ENCODE assay signal across 1 cellular context in genomic region chr17:42484304-42484703, GRCh38.
TF ChIP-seq lines count a peak whose summit lies in the region.

No MANE protein-coding gene starts in this region.

TF ChIP-seq in GM12878, 131 proteins besides CTCF, POLR2A, EP300 and RAD21 (continued from another document and continues in another):
- TF ChIP-seq ZNF592 (IDR thresholded peaks at IDR 0.05) = no peak
- peak; percentile 68; the same call in 1 of the 2 replicates for TF ChIP-seq CREM (IDR thresholded peaks at IDR 0.05; ENCODE audit: low read depth)
- TF ChIP-seq MXI1 (IDR thresholded peaks at IDR 0.05; ENCODE audit: low read depth, low read length) = no peak
- no peak for TF ChIP-seq KLF5 (IDR thresholded peaks at IDR 0.05; ENCODE audit: partially characterized antibody)
- TF ChIP-seq ATF2 (IDR thresholded peaks at IDR 0.05; ENCODE audit: low read length) = no peak
- TF ChIP-seq CREB1 (IDR thresholded peaks at IDR 0.05; ENCODE audit: low read depth) = no peak
- TF ChIP-seq IKZF1 (conservative IDR thresholded peaks at IDR 0.05) = peak; percentile 90
- TF ChIP-seq SIN3A (IDR thresholded peaks at IDR 0.05; ENCODE audit: low read depth, low read length) = no peak
- TF ChIP-seq CEBPZ (IDR thresholded peaks at IDR 0.05; ENCODE audit: low read depth, low read length) = no peak
- no peak for TF ChIP-seq ZNF274 (IDR thresholded peaks at IDR 0.05; ENCODE audit: insufficient read depth, insufficient read length)
- TF ChIP-seq GATAD2B (conservative IDR thresholded peaks at IDR 0.05; ENCODE audit: low read depth) = peak; percentile 80
- TF ChIP-seq HSF1 (IDR thresholded peaks at IDR 0.05; ENCODE audit: low read depth, low read length) = no peak
- no peak for TF ChIP-seq PAX8 (IDR thresholded peaks at IDR 0.05)
- no peak for TF ChIP-seq ELK1 (IDR thresholded peaks at IDR 0.05; ENCODE audit: low read depth, low read length)
- TF ChIP-seq SMAD5 (IDR thresholded peaks at IDR 0.05; ENCODE audit: low read depth) = no peak
- TF ChIP-seq IRF4 (IDR thresholded peaks at IDR 0.05; ENCODE audit: low read depth, low read length) = no peak
- TF ChIP-seq ESRRA (IDR thresholded peaks at IDR 0.05; ENCODE audit: low read length) = no peak
- TF ChIP-seq CBX5 (IDR thresholded peaks at IDR 0.05; ENCODE audit: low read depth) = no peak
- no peak for TF ChIP-seq ZNF622 (IDR thresholded peaks at IDR 0.05)
- no peak for TF ChIP-seq TCF3 (IDR thresholded peaks at IDR 0.05; ENCODE audit: borderline replicate concordance, insufficient read depth, low read depth, low read length)
- TF ChIP-seq ZBTB4 (CRISPR knock-in tag; IDR thresholded peaks at IDR 0.05) = no peak
- peak; percentile 52; the same call in 1 of the 2 replicates for TF ChIP-seq JUNB (IDR thresholded peaks at IDR 0.05)
- peak; percentile 93 for TF ChIP-seq TCF12 (IDR thresholded peaks at IDR 0.05; ENCODE audit: low read depth, low read length)
- TF ChIP-seq BMI1 (IDR thresholded peaks at IDR 0.05; ENCODE audit: borderline replicate concordance) = peak; percentile 71; the same call in 1 of the 2 replicates
- TF ChIP-seq ETV6 (conservative IDR thresholded peaks at IDR 0.05 in 1 of 2, IDR thresholded peaks at IDR 0.05 in 1 of 2; ENCODE audit: borderline replicate concordance in 1 of 2, low read depth in 1 of 2) = no peak; a peak in 1 of 4 replicates
- TF ChIP-seq CHD2 (IDR thresholded peaks at IDR 0.05; ENCODE audit: borderline replicate concordance, low read depth, low read length) = no peak
- TF ChIP-seq ZBTB33 (IDR thresholded peaks at IDR 0.05) = no peak
- TF ChIP-seq RCOR1 (conservative IDR thresholded peaks at IDR 0.05; ENCODE audit: low read depth, low read length) = no peak
- no peak for TF ChIP-seq RFX5 (IDR thresholded peaks at IDR 0.05; ENCODE audit: low read depth, low read length)
- TF ChIP-seq DPF2 (IDR thresholded peaks at IDR 0.05) = peak; percentile 92
- TF ChIP-seq FOXK2 (IDR thresholded peaks at IDR 0.05) = no peak
- no peak for TF ChIP-seq SPI1 (IDR thresholded peaks at IDR 0.05; ENCODE audit: borderline replicate concordance, insufficient read depth, low read depth, low read length)
- no peak for TF ChIP-seq PRDM15 (CRISPR knock-in tag; IDR thresholded peaks at IDR 0.05)
- TF ChIP-seq POU2F2 (IDR thresholded peaks at IDR 0.05; ENCODE audit: borderline replicate concordance, low read depth, low read length) = no peak
- TF ChIP-seq ZNF384 (IDR thresholded peaks at IDR 0.05; ENCODE audit: borderline replicate concordance, low read depth, low read length) = no peak
- peak; percentile 82; the same call in 1 of the 2 replicates for TF ChIP-seq FOXM1 (IDR thresholded peaks at IDR 0.05; ENCODE audit: low read depth, low read length)
- no peak for TF ChIP-seq NRF1 (conservative IDR thresholded peaks at IDR 0.05; ENCODE audit: low read depth, low read length)
- 0 out of 3 replicates have a peak, but pooled peaks of 1 of the 2 experiments have one; percentile 29 for TF ChIP-seq EGR1 (IDR thresholded peaks at IDR 0.05; ENCODE audit: borderline replicate concordance in 1 of 2, low read depth in 2 of 2, low read length in 2 of 2)
- no peak for TF ChIP-seq CHD1 (IDR thresholded peaks at IDR 0.05; ENCODE audit: low read depth, low read length)
- no peak for TF ChIP-seq YY1 (IDR thresholded peaks at IDR 0.05; ENCODE audit: low read depth, low read length)
- no peak for TF ChIP-seq POLR2AphosphoS2 (IDR thresholded peaks at IDR 0.05; ENCODE audit: low read depth, low read length)
